In the genomic region with DNA sequence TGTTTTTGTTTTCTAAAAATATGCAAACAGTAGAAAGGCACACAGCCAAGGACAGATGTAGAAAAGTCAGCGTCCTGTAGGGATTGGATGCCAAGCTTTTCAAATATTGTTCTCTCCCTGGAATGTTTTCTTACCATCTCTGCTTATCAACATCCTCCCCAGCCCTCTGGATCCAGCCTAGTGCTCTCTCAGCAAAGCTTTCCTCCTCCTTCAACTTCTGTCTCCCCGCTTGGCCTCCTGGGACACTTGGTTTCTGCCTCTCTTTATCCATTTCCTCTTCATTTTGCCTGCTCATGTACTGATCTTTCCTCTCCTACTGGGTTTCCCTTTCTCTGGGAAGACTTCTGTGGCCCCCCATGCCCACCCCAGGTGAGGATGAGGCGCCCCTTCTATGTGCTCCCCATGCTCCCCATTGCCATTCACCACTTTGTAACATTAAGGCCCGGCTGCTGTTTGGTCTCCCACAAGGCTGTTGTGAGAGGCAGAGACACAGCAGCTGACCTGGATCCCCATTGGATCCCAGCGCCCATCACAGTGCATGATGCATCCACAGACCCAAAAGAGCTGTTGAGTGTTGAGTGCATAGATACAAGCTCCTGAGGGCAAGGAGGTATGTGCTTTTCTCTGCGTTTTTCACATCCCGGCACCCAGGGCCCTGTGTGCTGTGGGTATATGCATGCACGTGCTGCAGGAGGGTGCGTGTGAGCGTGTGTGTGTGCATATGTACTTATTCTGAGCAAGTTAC, we compare ENCODE assay signal across 9 cellular contexts. TPM values are rescaled to one million over a fixed set of nuclear protein-coding genes. Genes with fewer than 3 reads are reported as not detected.
DNase-seq lines count a peak whose midpoint lies in the region; ATAC-seq and TF ChIP-seq lines count a peak whose summit lies in the region.
"Had no signal": no experiment of that assay in that cellular context is flagged by ENCODE, and none has a peak within 500 bp of the region (broad histone marks: within the 10 kb centered on the region; RNA-seq: fewer than 3 reads in every experiment).

No MANE protein-coding gene starts in this region.

- peak overlapping the region; percentile 13 for H3K4me3 ChIP-seq in CD8-positive, alpha-beta memory T cell (ENCODE audit: low read length)
- no peak overlapping the region for H3K4me3 ChIP-seq in esophagus squamous epithelium
- no peak overlapping the region for H3K4me3 ChIP-seq in ovary
- H3K4me3 ChIP-seq: PC-9 had no signal

- intact Hi-C loops in activated CD8-positive, alpha-beta T cell treated with anti-CD3 and anti-CD28 coated beads for 36 hours (cut with micrococcal nuclease): no loop called here
- intact Hi-C loops in esophagus squamous epithelium (cut with DNase I): loop anchor here (10.0 kb wide), 1 partner anchor 49 kb away; no protein-coding TSS in a partner anchor
- intact Hi-C loops in ovary (cut with DNase I): loop anchor here in 3 of 4 donors (10.0 kb wide), 2 partner anchors 49 to 119 kb away; no protein-coding TSS in a partner anchor

- H3K4me1 ChIP-seq in CD8-positive, alpha-beta memory T cell (ENCODE audit: insufficient read depth, low read length): peaks cover 99% of the 10 kb centered on the region
- H3K4me1 ChIP-seq in esophagus squamous epithelium (peaks cover 15 to 89% (median 56%) of the 10 kb centered on the region in 3 donors), ovary (ENCODE audit: insufficient read depth) (peaks cover 25% of the 10 kb centered on the region)

- peaks cover 92 to 100% (median 99%) of the 10 kb centered on the region in 3 donors for H3K4me1 Mint-ChIP-seq in CD8-positive, alpha-beta memory T cell
- H3K4me1 Mint-ChIP-seq in activated CD8-positive, alpha-beta T cell treated with anti-CD3 and anti-CD28 coated beads for 36 hours (ENCODE audit: low read depth): peaks cover 94% of the 10 kb centered on the region

- H3K27ac Mint-ChIP-seq in CD8-positive, alpha-beta memory T cell: peak overlapping the region; percentile 87 to 97 (median 94)
- H3K27ac Mint-ChIP-seq in activated CD8-positive, alpha-beta T cell treated with anti-CD3 and anti-CD28 coated beads for 36 hours: peak overlapping the region; percentile 96

- CTCF ChIA-PET in CD8-positive, alpha-beta memory T cell (lab: Charles Lee): interaction anchor here (0.8 to 58.3 kb wide), 5 partner anchors 12 to 89 kb away, joined by 3 to 1568 read pairs (median 5); a partner anchor contains a TSS
- CTCF ChIA-PET in activated CD8-positive, alpha-beta T cell treated with anti-CD3 and anti-CD28 coated beads for 36 hours (lab: Charles Lee): interaction anchor here (1.0 to 29.8 kb wide), 9 partner anchors 8 to 121 kb away, joined by 3 to 913 read pairs (median 9); a partner anchor contains a TSS

- no peak overlapping the region for H3K27ac ChIP-seq in CD8-positive, alpha-beta memory T cell (ENCODE audit: low read depth, low read length)
- H3K27ac ChIP-seq in esophagus squamous epithelium (peak overlapping the region; percentile 28 to 72 (median 46)), ovary (peak overlapping the region in 1 of 2 donors; percentile 46)
- H3K27ac ChIP-seq: PC-9 had no signal

- TF ChIP-seq CTCF in activated CD8-positive, alpha-beta T cell treated with anti-CD3 and anti-CD28 coated beads for 36 hours (IDR thresholded peaks at IDR 0.05): no peak
- TF ChIP-seq CTCF in esophagus squamous epithelium (IDR thresholded peaks at IDR 0.05) (no peak), ovary (IDR thresholded peaks at IDR 0.05) (no peak)

- H3K4me3 Mint-ChIP-seq in CD8-positive, alpha-beta memory T cell: peak overlapping the region; percentile 54 to 85 (median 76)
- H3K4me3 Mint-ChIP-seq in activated CD8-positive, alpha-beta T cell treated with anti-CD3 and anti-CD28 coated beads for 36 hours: peak overlapping the region; percentile 68

- H3K36me3 ChIP-seq in CD8-positive, alpha-beta memory T cell (ENCODE audit: insufficient read depth, low read length): peaks cover 47% of the 10 kb centered on the region
- H3K36me3 ChIP-seq in esophagus squamous epithelium: peaks cover 0 to 10% (median 0%) of the 10 kb centered on the region in 3 donors
- no peaks in the 10 kb centered on the region for H3K36me3 ChIP-seq in ovary

- 73 to 82% methylated on average over 8 to 10 of the region's 10 CpGs for WGBS in esophagus squamous epithelium, 2 donors
- 29 to 42% (median 29%) methylated on average over 10 of the region's 10 CpGs for WGBS in ovary, 3 donors

- no peaks in the 10 kb centered on the region for H3K9me3 Mint-ChIP-seq in CD8-positive, alpha-beta memory T cell
- H3K9me3 Mint-ChIP-seq in activated CD8-positive, alpha-beta T cell treated with anti-CD3 and anti-CD28 coated beads for 36 hours: no peaks in the 10 kb centered on the region

- peaks cover 13 to 96% (median 40%) of the 10 kb centered on the region in 3 donors for H3K36me3 Mint-ChIP-seq in CD8-positive, alpha-beta memory T cell
- peaks cover 86% of the 10 kb centered on the region for H3K36me3 Mint-ChIP-seq in activated CD8-positive, alpha-beta T cell treated with anti-CD3 and anti-CD28 coated beads for 36 hours (ENCODE audit: low read depth)

- peaks cover 0 to 3% of the 10 kb centered on the region in 2 donors for H3K27me3 Mint-ChIP-seq in CD8-positive, alpha-beta memory T cell
- no peaks in the 10 kb centered on the region for H3K27me3 Mint-ChIP-seq in activated CD8-positive, alpha-beta T cell treated with anti-CD3 and anti-CD28 coated beads for 36 hours

- peak in 1 of 5 donors; percentile 50 for DNase-seq in CD8-positive, alpha-beta memory T cell
- peak; percentile 66 for DNase-seq in activated CD8-positive, alpha-beta T cell treated with anti-CD3 and anti-CD28 coated beads for 36 hours
- no peak for DNase-seq in esophagus squamous epithelium (lab: John Stamatoyannopoulos, UW)
- peak in 4 of 5 donors; percentile 39 to 55 (median 42) for DNase-seq in ovary
- no peak for DNase-seq in NCI-H748 treated with DMSO at 0.1 percent for 48 hours (lab: John Stamatoyannopoulos, UW)
- no peak for DNase-seq in NCI-H2107 treated with DMSO at 0.1 percent for 48 hours (lab: John Stamatoyannopoulos, UW; ENCODE audit: unreplicated experiment)
- DNase-seq: PC-9 had no signal

- TF ChIP-seq EP300 in ovary (IDR thresholded peaks at IDR 0.05): no peak

- TF ChIP-seq POLR2A in esophagus squamous epithelium (IDR thresholded peaks at IDR 0.05) (no peak), ovary (IDR thresholded peaks at IDR 0.05) (no peak)

- no peaks in the 10 kb centered on the region for H3K27me3 ChIP-seq in CD8-positive, alpha-beta memory T cell (ENCODE audit: insufficient read depth, low read length, poor library complexity, severe bottlenecking)
- no peaks in the 10 kb centered on the region for H3K27me3 ChIP-seq in esophagus squamous epithelium
- H3K27me3 ChIP-seq in ovary: no peaks in the 10 kb centered on the region

- ATAC-seq in activated CD8-positive, alpha-beta T cell treated with anti-CD3 and anti-CD28 coated beads for 36 hours: peak; percentile 22
- ATAC-seq in GM18502 (IDR thresholded peaks at IDR 0.05; ENCODE audit: poor library complexity, unreplicated experiment) (no peak), HG02852 (IDR thresholded peaks at IDR 0.05; ENCODE audit: unreplicated experiment) (no peak)

- H3K9me3 ChIP-seq in CD8-positive, alpha-beta memory T cell (ENCODE audit: low read length): no peaks in the 10 kb centered on the region
- no peaks in the 10 kb centered on the region for H3K9me3 ChIP-seq in esophagus squamous epithelium
- no peaks in the 10 kb centered on the region for H3K9me3 ChIP-seq in ovary

- POLR2A ChIA-PET in CD8-positive, alpha-beta memory T cell (lab: Charles Lee): interaction anchor here (0.7 to 10.8 kb wide), 6 partner anchors 21 to 1753 kb away, joined by 3 to 106 read pairs (median 8); a partner anchor contains a TSS
- POLR2A ChIA-PET in activated CD8-positive, alpha-beta T cell treated with anti-CD3 and anti-CD28 coated beads for 36 hours (lab: Charles Lee): interaction anchor here (0.8 to 27.2 kb wide), 8 partner anchors 8 to 109 kb away, joined by 3 to 840 read pairs (median 4); a partner anchor contains a TSS

RNA-seq across cellular contexts. Expression of a gene that starts 38.2 kb away (rescaled TPM):
- total RNA-seq in CD8-positive, alpha-beta memory T cell: 100 to 1,000 TPM; 218 to 228 TPM
- polyA plus RNA-seq in CD8-positive, alpha-beta memory T cell: 129 TPM
- total RNA-seq in activated CD8-positive, alpha-beta T cell treated with anti-CD3 and anti-CD28 coated beads for 36 hours: 100 to 1,000 TPM; 340 to 351 TPM
- total RNA-seq in esophagus squamous epithelium (10 to 100 TPM; 20.0 to 61.2 (median 25.8) TPM), ovary (10 to 100 TPM; 41.0 to 95.0 (median 66.1) TPM)
- 100 to 1,000 TPM in 1 of 2 donors, 10 to 100 TPM in 1; 50.6 to 105 TPM for polyA plus RNA-seq in ovary

RNA-seq across cellular contexts. Expression of a gene that starts 56.0 kb away (rescaled TPM):
- total RNA-seq in CD8-positive, alpha-beta memory T cell: under 1 TPM; 0.35 to 0.42 TPM
- polyA plus RNA-seq in CD8-positive, alpha-beta memory T cell: 0.72 TPM
- total RNA-seq in activated CD8-positive, alpha-beta T cell treated with anti-CD3 and anti-CD28 coated beads for 36 hours: 1 to 10 TPM; 2.6 to 3.1 TPM
- 100 to 1,000 TPM in 1 of 4 donors, 10 to 100 TPM in 3; 23.8 to 116 (median 27.3) TPM for total RNA-seq in esophagus squamous epithelium
- 1 to 10 TPM in 4 of 7 donors, under 1 TPM in 3; 0.45 to 7.9 (median 2.9) TPM for total RNA-seq in ovary
- polyA plus RNA-seq in ovary: 1 to 10 TPM in 1 of 2 donors, not detected in 1; 1.8 TPM

Comparison
In these comparisons a context has a peak if more than half of its experiments do, and no peak if none do; other contexts are left out.
1. DNase-seq: peak in activated CD8-positive, alpha-beta T cell treated with anti-CD3 and anti-CD28 coated beads for 36 hours (single experiment) and ovary (4 of 5); none in esophagus squamous epithelium (single experiment), NCI-H748 treated with DMSO at 0.1 percent for 48 hours (single experiment) and NCI-H2107 treated with DMSO at 0.1 percent for 48 hours (single experiment).